ENCODE assay signal across 1 cellular context in genomic region chr5:116911074-116911473, GRCh38.
TF ChIP-seq lines count a peak whose summit lies in the region.

No MANE protein-coding gene starts in this region.

TF ChIP-seq in GM23338, 12 proteins besides CTCF, POLR2A, EP300 and RAD21 (continued from another document):
- TF ChIP-seq REST (IDR thresholded peaks at IDR 0.05; ENCODE audit: unreplicated experiment) (no peak), NANOG (IDR thresholded peaks at IDR 0.05; ENCODE audit: borderline replicate concordance) (no peak), EZH2 (IDR thresholded peaks at IDR 0.05; ENCODE audit: low read depth, unreplicated experiment) (no peak), POLR2AphosphoS5 (IDR thresholded peaks at IDR 0.05; ENCODE audit: low read depth) (no peak), STAT1 (IDR thresholded peaks at IDR 0.05; ENCODE audit: unreplicated experiment) (no peak), ZNF114 (CRISPR knock-in tag; IDR thresholded peaks at IDR 0.05) (no peak), ZNF331 (CRISPR knock-in tag; IDR thresholded peaks at IDR 0.05; ENCODE audit: low read depth) (no peak), JUNB (IDR thresholded peaks at IDR 0.05; ENCODE audit: unreplicated experiment) (no peak), EZH2phosphoT487 (IDR thresholded peaks at IDR 0.05; ENCODE audit: unreplicated experiment) (no peak)
- TF ChIP-seq, protein P1, sequence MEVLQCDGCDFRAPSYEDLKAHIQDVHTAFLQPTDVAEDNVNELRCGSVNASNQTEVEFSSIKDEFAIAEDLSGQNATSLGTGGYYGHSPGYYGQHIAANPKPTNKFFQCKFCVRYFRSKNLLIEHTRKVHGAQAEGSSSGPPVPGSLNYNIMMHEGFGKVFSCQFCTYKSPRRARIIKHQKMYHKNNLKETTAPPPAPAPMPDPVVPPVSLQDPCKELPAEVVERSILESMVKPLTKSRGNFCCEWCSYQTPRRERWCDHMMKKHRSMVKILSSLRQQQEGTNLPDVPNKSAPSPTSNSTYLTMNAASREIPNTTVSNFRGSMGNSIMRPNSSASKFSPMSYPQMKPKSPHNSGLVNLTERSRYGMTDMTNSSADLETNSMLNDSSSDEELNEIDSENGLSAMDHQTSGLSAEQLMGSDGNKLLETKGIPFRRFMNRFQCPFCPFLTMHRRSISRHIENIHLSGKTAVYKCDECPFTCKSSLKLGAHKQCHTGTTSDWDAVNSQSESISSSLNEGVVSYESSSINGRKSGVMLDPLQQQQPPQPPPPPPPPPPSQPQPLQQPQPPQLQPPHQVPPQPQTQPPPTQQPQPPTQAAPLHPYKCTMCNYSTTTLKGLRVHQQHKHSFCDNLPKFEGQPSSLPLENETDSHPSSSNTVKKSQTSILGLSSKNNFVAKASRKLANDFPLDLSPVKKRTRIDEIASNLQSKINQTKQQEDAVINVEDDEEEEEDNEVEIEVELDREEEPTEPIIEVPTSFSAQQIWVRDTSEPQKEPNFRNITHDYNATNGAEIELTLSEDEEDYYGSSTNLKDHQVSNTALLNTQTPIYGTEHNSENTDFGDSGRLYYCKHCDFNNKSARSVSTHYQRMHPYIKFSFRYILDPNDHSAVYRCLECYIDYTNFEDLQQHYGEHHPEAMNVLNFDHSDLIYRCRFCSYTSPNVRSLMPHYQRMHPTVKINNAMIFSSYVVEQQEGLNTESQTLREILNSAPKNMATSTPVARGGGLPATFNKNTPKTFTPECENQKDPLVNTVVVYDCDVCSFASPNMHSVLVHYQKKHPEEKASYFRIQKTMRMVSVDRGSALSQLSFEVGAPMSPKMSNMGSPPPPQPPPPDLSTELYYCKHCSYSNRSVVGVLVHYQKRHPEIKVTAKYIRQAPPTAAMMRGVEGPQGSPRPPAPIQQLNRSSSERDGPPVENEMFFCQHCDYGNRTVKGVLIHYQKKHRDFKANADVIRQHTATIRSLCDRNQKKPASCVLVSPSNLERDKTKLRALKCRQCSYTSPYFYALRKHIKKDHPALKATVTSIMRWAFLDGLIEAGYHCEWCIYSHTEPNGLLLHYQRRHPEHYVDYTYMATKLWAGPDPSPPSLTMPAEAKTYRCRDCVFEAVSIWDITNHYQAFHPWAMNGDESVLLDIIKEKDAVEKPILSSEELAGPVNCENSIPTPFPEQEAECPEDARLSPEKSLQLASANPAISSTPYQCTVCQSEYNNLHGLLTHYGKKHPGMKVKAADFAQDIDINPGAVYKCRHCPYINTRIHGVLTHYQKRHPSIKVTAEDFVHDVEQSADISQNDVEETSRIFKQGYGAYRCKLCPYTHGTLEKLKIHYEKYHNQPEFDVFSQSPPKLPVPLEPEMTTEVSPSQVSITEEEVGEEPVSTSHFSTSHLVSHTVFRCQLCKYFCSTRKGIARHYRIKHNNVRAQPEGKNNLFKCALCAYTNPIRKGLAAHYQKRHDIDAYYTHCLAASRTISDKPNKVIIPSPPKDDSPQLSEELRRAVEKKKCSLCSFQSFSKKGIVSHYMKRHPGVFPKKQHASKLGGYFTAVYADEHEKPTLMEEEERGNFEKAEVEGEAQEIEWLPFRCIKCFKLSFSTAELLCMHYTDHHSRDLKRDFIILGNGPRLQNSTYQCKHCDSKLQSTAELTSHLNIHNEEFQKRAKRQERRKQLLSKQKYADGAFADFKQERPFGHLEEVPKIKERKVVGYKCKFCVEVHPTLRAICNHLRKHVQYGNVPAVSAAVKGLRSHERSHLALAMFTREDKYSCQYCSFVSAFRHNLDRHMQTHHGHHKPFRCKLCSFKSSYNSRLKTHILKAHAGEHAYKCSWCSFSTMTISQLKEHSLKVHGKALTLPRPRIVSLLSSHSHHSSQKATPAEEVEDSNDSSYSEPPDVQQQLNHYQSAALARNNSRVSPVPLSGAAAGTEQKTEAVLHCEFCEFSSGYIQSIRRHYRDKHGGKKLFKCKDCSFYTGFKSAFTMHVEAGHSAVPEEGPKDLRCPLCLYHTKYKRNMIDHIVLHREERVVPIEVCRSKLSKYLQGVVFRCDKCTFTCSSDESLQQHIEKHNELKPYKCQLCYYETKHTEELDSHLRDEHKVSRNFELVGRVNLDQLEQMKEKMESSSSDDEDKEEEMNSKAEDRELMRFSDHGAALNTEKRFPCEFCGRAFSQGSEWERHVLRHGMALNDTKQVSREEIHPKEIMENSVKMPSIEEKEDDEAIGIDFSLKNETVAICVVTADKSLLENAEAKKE (CRISPR knock-in tag; IDR thresholded peaks at IDR 0.05): no peak
